8 cellular contexts compared by ENCODE assay signal in the genomic region with DNA sequence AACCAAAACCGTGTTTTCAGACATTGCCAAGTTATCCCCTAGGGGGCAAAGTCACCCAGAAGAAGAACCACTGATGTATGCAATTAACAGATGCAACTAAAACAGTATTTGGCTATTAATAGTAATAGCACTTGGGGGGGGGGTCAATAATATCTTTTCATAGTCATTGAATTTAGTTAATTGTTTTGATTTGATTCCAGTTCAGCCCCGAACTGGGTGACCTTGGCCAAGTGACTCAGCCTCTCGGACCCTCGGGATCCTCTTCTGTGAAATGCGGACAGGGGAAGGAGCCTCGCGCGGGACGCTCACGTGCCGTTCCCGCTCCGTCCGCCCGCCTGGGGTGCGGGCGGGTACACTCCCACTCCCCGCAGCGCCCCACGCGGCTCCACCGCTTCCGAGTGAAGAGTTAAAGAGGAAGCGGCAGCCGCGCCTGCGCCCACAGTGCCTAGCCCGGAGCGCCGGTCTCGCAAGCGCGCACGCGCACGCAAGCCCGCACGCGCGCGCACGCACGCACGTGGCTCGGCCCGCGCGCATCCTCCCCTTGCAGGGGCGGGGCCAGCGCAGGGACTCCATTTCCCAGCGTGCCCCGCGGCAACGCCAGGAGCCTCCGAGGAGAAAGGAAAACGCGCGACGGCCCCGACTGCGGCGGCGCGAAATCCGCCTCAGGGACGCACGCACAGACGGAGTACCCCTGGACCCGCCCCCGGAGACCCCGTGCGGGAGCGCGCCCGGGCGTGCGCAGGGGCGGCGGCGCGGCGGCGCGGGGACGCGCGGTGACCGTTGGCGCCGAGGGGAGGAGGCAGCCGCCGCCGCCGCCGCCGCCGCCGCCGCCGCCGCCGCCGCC. TPM values are rescaled to one million over a fixed set of nuclear protein-coding genes. Genes with fewer than 3 reads are reported as not detected.
DNase-seq lines count a peak whose midpoint lies in the region; ATAC-seq and TF ChIP-seq lines count a peak whose summit lies in the region.

A gene (plus strand): TSS at position 769 of the 844 bp plus-strand sequence. CDS start 188 bp downstream, outside the sequence.

- peak in 3 of 4 experiments; percentile 14 to 35 (median 22) for TF ChIP-seq CTCF in gastroesophageal sphincter (IDR thresholded peaks at IDR 0.05)

- H3K4me3 ChIP-seq in gastroesophageal sphincter: peak within 1 kb of the TSS; percentile 88 to 100

- H3K27ac ChIP-seq in gastroesophageal sphincter: peak within 1 kb of the TSS; percentile 83 to 98 (median 97)

- CTCF ChIA-PET in HEK293T (lab: Yijun Ruan, JAX): no interaction called here
- CTCF ChIA-PET in activated naive CD4-positive, alpha-beta T cell treated with anti-CD3 and anti-CD28 coated beads for 36 hours (lab: Charles Lee): no interaction called here

- peaks cover 3 to 54% (median 32%) of the 10 kb centered on the region in 3 donors for H3K4me1 ChIP-seq in gastroesophageal sphincter

- peak; percentile 94 for ATAC-seq in gastroesophageal sphincter

- no peaks in the 10 kb centered on the region for H3K27me3 ChIP-seq in gastroesophageal sphincter

- POLR2A ChIA-PET in HEK293T (lab: Yijun Ruan, JAX): no interaction called here

- H3K36me3 ChIP-seq in gastroesophageal sphincter: no peaks in the 10 kb centered on the region

- peaks cover 5% of the 10 kb centered on the region for H3K27me3 Mint-ChIP-seq in activated naive CD4-positive, alpha-beta T cell treated with anti-CD3 and anti-CD28 coated beads for 36 hours (ENCODE audit: low read depth)

- peak within 1 kb of the TSS; percentile 92 for H3K4me3 Mint-ChIP-seq in activated naive CD4-positive, alpha-beta T cell treated with anti-CD3 and anti-CD28 coated beads for 36 hours

- in situ Hi-C loops in SK-MEL-5 (cut with HindIII; ENCODE audit: low pct_unique_long_range_greater_than_20kb, low sequenced_read_pairs): no loop called here

- H3K27ac Mint-ChIP-seq in activated naive CD4-positive, alpha-beta T cell treated with anti-CD3 and anti-CD28 coated beads for 36 hours: peak within 1 kb of the TSS; percentile 81

- WGBS in gastroesophageal sphincter (ENCODE audit: low coverage in 1 of 2), 2 donors: 2 to 14% methylated on average over 1 to 4 of the region's 103 CpGs

- no peaks in the 10 kb centered on the region for H3K9me3 ChIP-seq in gastroesophageal sphincter

- TF ChIP-seq POLR2A in gastroesophageal sphincter (IDR thresholded peaks at IDR 0.05): no peak

- TF ChIP-seq EP300 in gastroesophageal sphincter (IDR thresholded peaks at IDR 0.05): no peak

- peaks cover 44% of the 10 kb centered on the region for H3K4me1 Mint-ChIP-seq in activated naive CD4-positive, alpha-beta T cell treated with anti-CD3 and anti-CD28 coated beads for 36 hours (ENCODE audit: low read depth)

- peaks cover 19% of the 10 kb centered on the region for H3K36me3 Mint-ChIP-seq in activated naive CD4-positive, alpha-beta T cell treated with anti-CD3 and anti-CD28 coated beads for 36 hours (ENCODE audit: low read depth)

- DNase-seq in GM04503 (ENCODE audit: low read depth) (peak; percentile 77), HEK293T (ENCODE audit: extremely low spot score) (peak; percentile 96), MV-4-11 (lab: John Stamatoyannopoulos, UW) (peak; percentile 99), SK-MEL-5 (ENCODE audit: low read depth, low spot score) (peak; percentile 96), non-pigmented ciliary epithelial cell (ENCODE audit: low read depth) (peak; percentile 85), superior temporal gyrus (ENCODE audit: extremely low spot score) (peak; percentile 98)
- peak; percentile 98 for DNase-seq in activated naive CD4-positive, alpha-beta T cell treated with anti-CD3 and anti-CD28 coated beads for 36 hours

- intact Hi-C loops in activated naive CD4-positive, alpha-beta T cell treated with anti-CD3 and anti-CD28 coated beads for 36 hours (cut with micrococcal nuclease): loop anchor here (1.0 to 10.0 kb wide), 9 partner anchors 24 to 745 kb away; a partner anchor contains a TSS

- no peaks in the 10 kb centered on the region for H3K9me3 Mint-ChIP-seq in activated naive CD4-positive, alpha-beta T cell treated with anti-CD3 and anti-CD28 coated beads for 36 hours

TF ChIP-seq in HEK293T, 16 proteins besides CTCF, POLR2A, EP300 and RAD21:
- TF ChIP-seq L3MBTL2 (conservative IDR thresholded peaks at IDR 0.05) (peak; percentile 90), SUZ12 (IDR thresholded peaks at IDR 0.05) (no peak), FOXA1 (IDR thresholded peaks at IDR 0.05) (no peak)

RNA-seq across cellular contexts. Expression of the gene that starts here (rescaled TPM):
- 65.5 and 71.7 TPM in 2 replicates for total RNA-seq in SK-MEL-5 (2014; rRNA removed; shearing (Covaris generic))
- 116 and 126 TPM in 2 replicates for polyA plus RNA-seq in SK-MEL-5 (2015; cell fraction: cytosol; rRNA removed)
- 169 and 176 TPM in 2 replicates for polyA plus RNA-seq in SK-MEL-5 (2015; cell fraction: nucleus; rRNA removed)
- 100 to 1,000 TPM; 253 to 265 TPM for total RNA-seq in activated naive CD4-positive, alpha-beta T cell treated with anti-CD3 and anti-CD28 coated beads for 36 hours
- total RNA-seq in gastroesophageal sphincter: 10 to 100 TPM; 45.3 to 75.4 (median 64.0) TPM

Comparison
In these comparisons a context has a peak if more than half of its experiments do, and no peak if none do; other contexts are left out.
1. Peak in every context shown above with its lines: DNase-seq, ATAC-seq, H3K4me3 ChIP-seq and H3K27ac ChIP-seq.